ENCODE assay signal across 1 cellular context in the genomic region with DNA sequence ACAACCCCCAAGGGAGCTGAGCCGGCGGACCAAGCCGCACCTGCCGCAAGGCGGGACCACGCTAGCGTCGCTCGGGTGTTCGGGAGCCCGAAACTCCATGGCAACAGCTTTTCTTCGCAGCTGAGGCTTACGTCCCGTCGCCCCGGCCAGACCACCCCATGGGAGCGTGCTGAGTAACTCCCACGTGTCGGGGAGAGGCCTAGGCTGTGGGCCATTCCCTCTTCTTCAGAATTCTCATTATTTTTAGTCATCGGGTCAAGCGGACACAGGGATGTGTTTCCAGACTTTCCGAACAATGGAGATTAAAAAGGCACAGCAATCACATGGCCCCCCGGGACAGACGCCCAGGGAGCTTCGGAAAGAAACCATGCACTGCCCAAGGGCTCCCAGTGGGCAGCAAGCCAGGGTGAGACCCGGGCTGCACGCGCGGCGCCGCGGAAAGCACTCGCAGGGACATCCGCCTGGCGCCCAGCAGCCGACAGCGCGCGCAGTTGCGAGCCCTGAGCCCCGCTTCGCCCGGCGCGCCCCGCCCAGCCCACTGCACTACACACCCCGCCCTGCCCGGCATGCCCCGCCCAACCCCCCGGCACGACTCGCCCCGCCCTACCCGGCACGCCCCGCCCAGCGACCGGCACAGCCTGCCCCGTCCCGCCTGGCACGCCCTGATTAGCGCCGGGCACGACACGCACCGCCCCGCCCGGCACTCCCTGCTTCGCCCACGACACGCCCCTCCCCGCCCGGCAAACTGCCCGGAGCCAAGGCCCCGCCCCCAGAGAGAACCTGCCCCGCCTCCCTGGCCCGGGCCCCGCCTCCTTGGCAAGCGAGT.
TF ChIP-seq lines count a peak whose summit lies in the region.

No MANE protein-coding gene starts in this region.

TF ChIP-seq in GM23338, 12 proteins besides CTCF, POLR2A, EP300 and RAD21 (continued from another document):
- TF ChIP-seq, protein P1, sequence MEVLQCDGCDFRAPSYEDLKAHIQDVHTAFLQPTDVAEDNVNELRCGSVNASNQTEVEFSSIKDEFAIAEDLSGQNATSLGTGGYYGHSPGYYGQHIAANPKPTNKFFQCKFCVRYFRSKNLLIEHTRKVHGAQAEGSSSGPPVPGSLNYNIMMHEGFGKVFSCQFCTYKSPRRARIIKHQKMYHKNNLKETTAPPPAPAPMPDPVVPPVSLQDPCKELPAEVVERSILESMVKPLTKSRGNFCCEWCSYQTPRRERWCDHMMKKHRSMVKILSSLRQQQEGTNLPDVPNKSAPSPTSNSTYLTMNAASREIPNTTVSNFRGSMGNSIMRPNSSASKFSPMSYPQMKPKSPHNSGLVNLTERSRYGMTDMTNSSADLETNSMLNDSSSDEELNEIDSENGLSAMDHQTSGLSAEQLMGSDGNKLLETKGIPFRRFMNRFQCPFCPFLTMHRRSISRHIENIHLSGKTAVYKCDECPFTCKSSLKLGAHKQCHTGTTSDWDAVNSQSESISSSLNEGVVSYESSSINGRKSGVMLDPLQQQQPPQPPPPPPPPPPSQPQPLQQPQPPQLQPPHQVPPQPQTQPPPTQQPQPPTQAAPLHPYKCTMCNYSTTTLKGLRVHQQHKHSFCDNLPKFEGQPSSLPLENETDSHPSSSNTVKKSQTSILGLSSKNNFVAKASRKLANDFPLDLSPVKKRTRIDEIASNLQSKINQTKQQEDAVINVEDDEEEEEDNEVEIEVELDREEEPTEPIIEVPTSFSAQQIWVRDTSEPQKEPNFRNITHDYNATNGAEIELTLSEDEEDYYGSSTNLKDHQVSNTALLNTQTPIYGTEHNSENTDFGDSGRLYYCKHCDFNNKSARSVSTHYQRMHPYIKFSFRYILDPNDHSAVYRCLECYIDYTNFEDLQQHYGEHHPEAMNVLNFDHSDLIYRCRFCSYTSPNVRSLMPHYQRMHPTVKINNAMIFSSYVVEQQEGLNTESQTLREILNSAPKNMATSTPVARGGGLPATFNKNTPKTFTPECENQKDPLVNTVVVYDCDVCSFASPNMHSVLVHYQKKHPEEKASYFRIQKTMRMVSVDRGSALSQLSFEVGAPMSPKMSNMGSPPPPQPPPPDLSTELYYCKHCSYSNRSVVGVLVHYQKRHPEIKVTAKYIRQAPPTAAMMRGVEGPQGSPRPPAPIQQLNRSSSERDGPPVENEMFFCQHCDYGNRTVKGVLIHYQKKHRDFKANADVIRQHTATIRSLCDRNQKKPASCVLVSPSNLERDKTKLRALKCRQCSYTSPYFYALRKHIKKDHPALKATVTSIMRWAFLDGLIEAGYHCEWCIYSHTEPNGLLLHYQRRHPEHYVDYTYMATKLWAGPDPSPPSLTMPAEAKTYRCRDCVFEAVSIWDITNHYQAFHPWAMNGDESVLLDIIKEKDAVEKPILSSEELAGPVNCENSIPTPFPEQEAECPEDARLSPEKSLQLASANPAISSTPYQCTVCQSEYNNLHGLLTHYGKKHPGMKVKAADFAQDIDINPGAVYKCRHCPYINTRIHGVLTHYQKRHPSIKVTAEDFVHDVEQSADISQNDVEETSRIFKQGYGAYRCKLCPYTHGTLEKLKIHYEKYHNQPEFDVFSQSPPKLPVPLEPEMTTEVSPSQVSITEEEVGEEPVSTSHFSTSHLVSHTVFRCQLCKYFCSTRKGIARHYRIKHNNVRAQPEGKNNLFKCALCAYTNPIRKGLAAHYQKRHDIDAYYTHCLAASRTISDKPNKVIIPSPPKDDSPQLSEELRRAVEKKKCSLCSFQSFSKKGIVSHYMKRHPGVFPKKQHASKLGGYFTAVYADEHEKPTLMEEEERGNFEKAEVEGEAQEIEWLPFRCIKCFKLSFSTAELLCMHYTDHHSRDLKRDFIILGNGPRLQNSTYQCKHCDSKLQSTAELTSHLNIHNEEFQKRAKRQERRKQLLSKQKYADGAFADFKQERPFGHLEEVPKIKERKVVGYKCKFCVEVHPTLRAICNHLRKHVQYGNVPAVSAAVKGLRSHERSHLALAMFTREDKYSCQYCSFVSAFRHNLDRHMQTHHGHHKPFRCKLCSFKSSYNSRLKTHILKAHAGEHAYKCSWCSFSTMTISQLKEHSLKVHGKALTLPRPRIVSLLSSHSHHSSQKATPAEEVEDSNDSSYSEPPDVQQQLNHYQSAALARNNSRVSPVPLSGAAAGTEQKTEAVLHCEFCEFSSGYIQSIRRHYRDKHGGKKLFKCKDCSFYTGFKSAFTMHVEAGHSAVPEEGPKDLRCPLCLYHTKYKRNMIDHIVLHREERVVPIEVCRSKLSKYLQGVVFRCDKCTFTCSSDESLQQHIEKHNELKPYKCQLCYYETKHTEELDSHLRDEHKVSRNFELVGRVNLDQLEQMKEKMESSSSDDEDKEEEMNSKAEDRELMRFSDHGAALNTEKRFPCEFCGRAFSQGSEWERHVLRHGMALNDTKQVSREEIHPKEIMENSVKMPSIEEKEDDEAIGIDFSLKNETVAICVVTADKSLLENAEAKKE (CRISPR knock-in tag; IDR thresholded peaks at IDR 0.05) = no peak
TF ChIP-seq in GM23338: peak in this region for 2.
